ENCODE assay signal across 18 cellular contexts in the genomic region with DNA sequence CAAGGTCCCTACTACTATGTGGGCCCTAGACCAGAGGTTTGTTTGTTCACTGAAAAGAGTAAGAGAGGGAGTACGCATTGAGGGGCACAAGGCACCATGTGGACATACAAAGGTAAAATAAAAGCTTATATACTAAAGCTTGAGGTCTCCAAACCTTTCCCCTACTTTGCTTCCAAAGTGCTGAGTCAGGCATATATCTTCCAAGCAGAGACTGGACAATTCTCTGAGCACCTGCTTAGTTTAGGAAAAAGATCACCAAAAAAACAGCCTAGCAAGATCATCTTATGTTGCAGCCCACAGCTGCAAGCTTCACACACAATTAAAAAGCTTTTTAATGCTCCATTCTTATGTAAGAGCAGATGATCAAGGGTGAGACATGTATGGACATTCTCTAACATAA.
"Had no signal": no experiment of that assay in that cellular context is flagged by ENCODE, and none has a peak within 500 bp of the region (broad histone marks: within the 10 kb centered on the region; RNA-seq: fewer than 3 reads in every experiment).

No MANE protein-coding gene starts in this region.

- H3K9me3 ChIP-seq: body of pancreas, sigmoid colon, thyroid gland had no signal

- H3K4me3 Mint-ChIP-seq: activated CD8-positive, alpha-beta T cell treated with anti-CD3 and anti-CD28 coated beads, Interleukin-2, amount 10 ng/mL, durations not matched to agents 7 days and 5 days; activated naive CD4-positive, alpha-beta T cell treated with anti-CD3 and anti-CD28 coated beads, Interleukin-2, amount 50 U/mL, for 24 hours; central memory CD8-positive, alpha-beta T cell; natural killer cell treated with Interleukin-12 subunit alpha and Interleukin-12 subunit beta and Interleukin-15 and Interleukin-18, amount 100 ng/mL, for 72 hours had no signal

- H3K27me3 ChIP-seq: body of pancreas, sigmoid colon, thyroid gland had no signal

- H3K4me3 ChIP-seq: body of pancreas, coronary artery, sigmoid colon, thyroid gland had no signal

- H3K9me3 Mint-ChIP-seq: central memory CD8-positive, alpha-beta T cell had no signal

- H3K4me1 Mint-ChIP-seq: activated naive CD4-positive, alpha-beta T cell treated with anti-CD3 and anti-CD28 coated beads, Interleukin-2, amount 50 U/mL, for 24 hours; central memory CD8-positive, alpha-beta T cell had no signal

- H3K27ac ChIP-seq: body of pancreas, sigmoid colon, thyroid gland had no signal

- H3K36me3 Mint-ChIP-seq: activated naive CD4-positive, alpha-beta T cell treated with anti-CD3 and anti-CD28 coated beads, Interleukin-2, amount 50 U/mL, for 24 hours; natural killer cell treated with Interleukin-12 subunit alpha and Interleukin-12 subunit beta and Interleukin-15 and Interleukin-18, amount 100 ng/mL, for 72 hours had no signal

- H3K27me3 Mint-ChIP-seq: activated naive CD4-positive, alpha-beta T cell treated with anti-CD3 and anti-CD28 coated beads, Interleukin-2, amount 50 U/mL, for 24 hours; central memory CD8-positive, alpha-beta T cell; natural killer cell treated with Interleukin-12 subunit alpha and Interleukin-12 subunit beta and Interleukin-15 and Interleukin-18, amount 100 ng/mL, for 72 hours had no signal

- H3K4me1 ChIP-seq: body of pancreas had no signal

- H3K27ac Mint-ChIP-seq: activated CD8-positive, alpha-beta T cell treated with anti-CD3 and anti-CD28 coated beads, Interleukin-2, amount 10 ng/mL, durations not matched to agents 7 days and 5 days; activated naive CD4-positive, alpha-beta T cell treated with anti-CD3 and anti-CD28 coated beads, Interleukin-2, amount 50 U/mL, for 24 hours; natural killer cell treated with Interleukin-12 subunit alpha and Interleukin-12 subunit beta and Interleukin-15 and Interleukin-18, amount 100 ng/mL, for 72 hours had no signal

- DNase-seq: activated CD4-positive, alpha-beta T cell treated with anti-CD3 and anti-CD28 coated beads for 4 hours; activated CD8-positive, alpha-beta memory T cell treated with anti-CD3 and anti-CD28 coated beads, Interleukin-2, amount 50 U/mL, for 4 hours; activated CD8-positive, alpha-beta T cell treated with anti-CD3 and anti-CD28 coated beads, Interleukin-2, amount 10 ng/mL, durations not matched to agents 7 days and 5 days; activated effector memory CD4-positive, alpha-beta T cell treated with anti-CD3 and anti-CD28 coated beads, Interleukin-2, amount 50 U/mL, for 16 hours; activated T-cell treated with anti-CD3 and anti-CD28 coated beads, Interleukin-2, amount 50 U/mL, for 48 hours; body of pancreas; effector CD4-positive, alpha-beta T cell; foreskin fibroblast; left ventricle myocardium superior; mesendoderm; sigmoid colon; stimulated activated CD4-positive, alpha-beta T cell treated with anti-CD3 and anti-CD28 coated beads, Interleukin-1b, Interleukin-23, amount 100 ng/mL, for 48 hours; T-helper 2 cell; thyroid gland had no signal

- ATAC-seq: activated CD8-positive, alpha-beta T cell treated with anti-CD3 and anti-CD28 coated beads, Interleukin-2, amount 10 ng/mL, durations not matched to agents 7 days and 5 days; body of pancreas; left ventricle myocardium superior; natural killer cell treated with Interleukin-12 subunit alpha and Interleukin-12 subunit beta and Interleukin-15 and Interleukin-18, amount 100 ng/mL, for 72 hours had no signal
